In genomic region chr2:146444085-146444484, GRCh38 we compare ENCODE assay signal across 3 cellular contexts.
TF ChIP-seq lines count a peak whose summit lies in the region.

No MANE protein-coding gene starts in this region.

TF ChIP-seq in HepG2, 621 proteins besides CTCF, POLR2A, EP300 and RAD21:
- TF ChIP-seq RERE (CRISPR knock-in tag; IDR thresholded peaks at IDR 0.05; ENCODE audit: low read depth) (no peak), CEBPB (IDR thresholded peaks at IDR 0.05; ENCODE audit: borderline replicate concordance, low read depth, low read length) (peak; percentile 71)

TF ChIP-seq in IMR-90, 13 proteins besides CTCF, POLR2A, EP300 and RAD21:
- no peak for TF ChIP-seq RFX5 (IDR thresholded peaks at IDR 0.05; ENCODE audit: low read depth, low read length)
- TF ChIP-seq CEBPB (IDR thresholded peaks at IDR 0.05; ENCODE audit: low read depth, low read length), result peak; percentile 55

TF ChIP-seq in H1, 55 proteins besides CTCF, POLR2A, EP300 and RAD21:
- TF ChIP-seq SIRT6 (IDR thresholded peaks at IDR 0.05; ENCODE audit: low read length) (no peak), CEBPB (IDR thresholded peaks at IDR 0.05; ENCODE audit: low read depth, low read length) (peak; percentile 27; the same call in 1 of the 2 replicates)
TF ChIP-seq in H1: peak in this region for 1.
